ENCODE assay signal across 8 cellular contexts in the genomic region with DNA sequence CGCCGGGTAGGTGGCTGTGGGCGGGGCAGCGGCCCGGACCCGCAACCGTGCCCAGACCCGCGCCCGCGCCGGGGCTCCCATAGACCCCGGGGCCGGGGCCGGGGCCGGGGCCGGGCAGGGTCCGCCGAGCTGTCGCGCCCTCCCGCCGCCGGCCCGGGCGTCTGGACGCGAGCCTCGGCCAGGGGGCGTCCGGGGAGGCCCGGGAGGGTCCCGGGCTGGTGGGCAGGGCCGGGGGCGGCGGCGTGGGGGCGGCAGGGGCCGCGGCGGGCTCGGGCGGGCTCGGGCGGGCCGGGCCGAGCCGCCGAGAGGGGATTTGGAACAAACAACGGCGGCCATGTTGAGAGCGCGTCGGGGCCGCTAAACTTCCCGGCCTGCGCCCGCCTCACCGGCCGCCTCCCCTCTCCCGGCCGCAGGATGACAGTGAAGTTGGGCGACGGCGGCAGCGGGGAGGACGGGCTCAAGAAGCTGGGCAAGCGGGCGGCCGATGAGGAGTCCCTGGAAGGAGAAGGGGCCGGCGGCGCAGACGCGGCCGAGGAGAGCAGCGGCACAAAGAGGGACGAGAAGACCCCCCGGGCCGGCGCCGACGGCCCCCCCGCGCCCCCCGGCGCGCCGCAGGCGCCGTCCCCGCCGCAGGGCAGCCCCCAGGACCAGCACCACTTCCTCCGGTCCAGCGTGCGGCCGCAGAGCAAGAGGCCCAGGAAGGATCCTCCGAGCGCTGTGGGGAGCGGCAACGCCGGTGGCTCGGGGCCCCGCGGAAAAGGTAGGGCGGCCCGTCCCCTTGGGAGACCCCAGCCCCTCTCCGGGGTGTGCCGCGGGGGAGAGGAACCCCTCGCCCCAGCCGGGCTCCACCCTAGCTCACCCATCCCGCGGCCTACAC. TPM values are rescaled to one million over a fixed set of nuclear protein-coding genes. Genes with fewer than 3 reads are reported as not detected.
A peak's percentile ranks its signal among the peaks of the same experiment; 100 is the strongest.
DNase-seq lines count a peak whose midpoint lies in the region; ATAC-seq and TF ChIP-seq lines count a peak whose summit lies in the region.

No MANE protein-coding gene starts in this region.

- H3F3A ChIP-seq in GM23248 (ENCODE audit: insufficient read depth): peaks cover 14% of the 10 kb centered on the region; the same call in 1 of the 2 replicates

- no peak for ATAC-seq in naive thymus-derived CD8-positive, alpha-beta T cell
- no peak for ATAC-seq in HG02981 (IDR thresholded peaks at IDR 0.05; ENCODE audit: unreplicated experiment)

- peak overlapping the region in 5 of 10 donors; percentile 24 to 73 (median 59) for H3K27ac Mint-ChIP-seq in naive thymus-derived CD8-positive, alpha-beta T cell

- H3K36me3 ChIP-seq in GM23248 (ENCODE audit: low read depth): no peaks in the 10 kb centered on the region

- 1 to 2% methylated on average over 27 to 110 of the region's 114 CpGs for WGBS in GM23248 (ENCODE audit: low coverage in 1 of 2, low lambda C conversion rate in 2 of 2, missing lambda C conversion rate in 2 of 2), 2 experiments

- H3K27me3 ChIP-seq in GM23248 (replicated peaks; ENCODE audit: insufficient read depth): no peaks in the 10 kb centered on the region

- H2AFZ ChIP-seq in GM23248: peak overlapping the region; percentile 70

- H3K27ac ChIP-seq in GM23248 (peak overlapping the region; percentile 57), epithelial cell of prostate (peak overlapping the region; percentile 80)

- peaks cover 0 to 17% (median 0%) of the 10 kb centered on the region in 5 donors for H3K27me3 Mint-ChIP-seq in naive thymus-derived CD8-positive, alpha-beta T cell

- peaks cover 17% of the 10 kb centered on the region for H3K4me1 ChIP-seq in GM23248 (ENCODE audit: insufficient read depth)

- no peak for TF ChIP-seq CTCF in WI38 (IDR thresholded peaks at IDR 0.05; ENCODE audit: low read depth, low read length)

- peak; percentile 53 for DNase-seq in ACHN
- DNase-seq in GM23248: peak; percentile 84
- DNase-seq in epithelial cell of prostate (ENCODE audit: low read depth, low spot score): no peak
- DNase-seq in naive thymus-derived CD8-positive, alpha-beta T cell: peak in 4 of 10 donors; percentile 20 to 22 (median 21)
- DNase-seq in T1000 (lab: John Stamatoyannopoulos, UW): no peak
- no peak for DNase-seq in NCI-H1092 (lab: John Stamatoyannopoulos, UW)

- in situ Hi-C loops in ACHN (cut with HindIII; ENCODE audit: low pct_ligation_motif_present, low pct_unique_long_range_greater_than_20kb, low sequenced_read_pairs) (no loop called here), GM23248 (cut with MboI) (no loop called here)

- H3K79me2 ChIP-seq in GM23248 (ENCODE audit: insufficient read depth): peaks cover 66% of the 10 kb centered on the region

- H3K4me3 Mint-ChIP-seq in naive thymus-derived CD8-positive, alpha-beta T cell: peak overlapping the region; percentile 73 to 92 (median 81)

- H3K9ac ChIP-seq in GM23248: peak overlapping the region; percentile 88

- H3K4me3 ChIP-seq in GM23248: peak overlapping the region; percentile 87
- peak overlapping the region; percentile 64 for H3K4me3 ChIP-seq in WI38 (ENCODE audit: low read depth, low read length)

- H3K9me3 Mint-ChIP-seq in naive thymus-derived CD8-positive, alpha-beta T cell: peaks cover 0 to 8% (median 3%) of the 10 kb centered on the region in 9 donors

- no peaks in the 10 kb centered on the region for H3K9me2 ChIP-seq in GM23248 (ENCODE audit: insufficient read depth)

- H3K4me1 Mint-ChIP-seq in naive thymus-derived CD8-positive, alpha-beta T cell: peaks cover 16 to 44% (median 40%) of the 10 kb centered on the region in 4 donors

- peak overlapping the region; percentile 91 for H3K4me2 ChIP-seq in GM23248 (ENCODE audit: unreplicated experiment)

- H3K36me3 Mint-ChIP-seq in naive thymus-derived CD8-positive, alpha-beta T cell: peaks cover 0 to 36% (median 26%) of the 10 kb centered on the region in 3 donors

- no peaks in the 10 kb centered on the region for H3K9me3 ChIP-seq in GM23248 (ENCODE audit: low read depth)

- 0 out of 2 replicates have a peak, but pooled peaks cover 4% of the 10 kb centered on the region for H4K20me1 ChIP-seq in GM23248 (ENCODE audit: insufficient read depth)

- POLR2A ChIA-PET in naive thymus-derived CD8-positive, alpha-beta T cell (lab: Charles Lee): interaction anchor here (0.5 to 1.4 kb wide), 7 partner anchors 79 to 155 kb away, joined by 3 to 4 read pairs (median 3); partner anchors contain the start of genes MAPK8IP3 and TMEM204

RNA-seq across cellular contexts. Expression of gene CRAMP1, which starts 2.3 kb away (rescaled TPM):
- 6.3 TPM in 2 replicates for total RNA-seq in GM23248 (2014; rRNA removed; shearing (Covaris generic))
- polyA plus RNA-seq in GM23248 (2016; fragmentation: Nextera tagmentation; extraction: Ambion mirVana): 2.2 and 2.5 TPM in 2 replicates
- total RNA-seq in naive thymus-derived CD8-positive, alpha-beta T cell: 10 to 100 TPM; 24.4 to 25.4 TPM
- polyA plus RNA-seq in naive thymus-derived CD8-positive, alpha-beta T cell: 1 to 10 TPM; 1.3 to 3.1 (median 1.9) TPM

RNA-seq across cellular contexts. Expression of gene IFT140, which starts 2.6 kb away (rescaled TPM):
- total RNA-seq in GM23248 (2014; rRNA removed; shearing (Covaris generic)): 27.3 and 31.9 TPM in 2 replicates
- polyA plus RNA-seq in GM23248 (2016; fragmentation: Nextera tagmentation; extraction: Ambion mirVana): 13.4 and 14.5 TPM in 2 replicates
- total RNA-seq in naive thymus-derived CD8-positive, alpha-beta T cell: 10 to 100 TPM; 10.4 to 11.1 TPM
- polyA plus RNA-seq in naive thymus-derived CD8-positive, alpha-beta T cell: 10 to 100 TPM in 2 of 3 donors, 1 to 10 TPM in 1; 4.5 to 21.2 (median 16.8) TPM

Comparison
In these comparisons a context has a peak if more than half of its experiments do, and no peak if none do; other contexts are left out.
1. DNase-seq: peak in ACHN (single experiment) and GM23248 (single experiment); none in epithelial cell of prostate (single experiment), T1000 (single experiment) and NCI-H1092 (single experiment).